28 cellular contexts compared by ENCODE assay signal in the genomic region with DNA sequence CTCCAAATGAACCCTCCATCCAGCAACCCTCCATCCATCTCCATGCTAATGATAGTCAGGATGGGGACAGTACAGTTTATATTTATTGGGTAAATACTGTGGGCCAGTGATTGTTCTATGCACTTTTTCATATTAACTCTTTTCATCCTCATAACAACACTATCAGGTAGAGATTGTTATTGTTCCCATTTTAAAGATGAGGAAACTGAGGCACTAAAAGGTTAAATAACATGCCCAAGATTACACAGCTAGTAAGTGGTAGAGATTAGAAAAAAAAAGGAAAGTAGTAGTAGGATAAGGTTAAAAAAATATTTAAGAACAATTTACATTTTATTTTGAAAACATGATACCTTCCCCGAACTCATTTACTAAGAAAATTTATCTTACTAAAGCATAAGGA. TPM values are rescaled to one million over a fixed set of nuclear protein-coding genes. Genes with fewer than 3 reads are reported as not detected.
"Had no signal": no experiment of that assay in that cellular context is flagged by ENCODE, and none has a peak within 500 bp of the region (broad histone marks: within the 10 kb centered on the region; RNA-seq: fewer than 3 reads in every experiment).

No MANE protein-coding gene starts in this region.

- H3K27me3 ChIP-seq: colonic mucosa, esophagus squamous epithelium, gastrocnemius medialis, heart right ventricle, left lung had no signal

- H3K4me1 ChIP-seq: gastrocnemius medialis had no signal

- H3K27me3 Mint-ChIP-seq: effector memory CD8-positive, alpha-beta T cell; naive thymus-derived CD4-positive, alpha-beta T cell had no signal

- H3K27ac ChIP-seq: colonic mucosa, epithelial cell of prostate, esophagus squamous epithelium, gastrocnemius medialis, heart right ventricle, left lung, lower lobe of right lung had no signal

- DNase-seq: colonic mucosa; cortex of kidney; effector CD8-positive, alpha-beta T cell; effector memory CD8-positive, alpha-beta T cell; erythroblast; esophagus squamous epithelium; foreskin fibroblast; gastrocnemius medialis; glutamatergic neuron; head of caudate nucleus; heart right ventricle; hippocampal formation; left cardiac atrium; left lung; left ventricle myocardium superior; lower lobe of right lung; mesendoderm; midbrain; naive thymus-derived CD4-positive, alpha-beta T cell had no signal

- ATAC-seq: effector memory CD8-positive, alpha-beta T cell; esophagus mucosa; gastrocnemius medialis; heart right ventricle; left cardiac atrium; left lung; left ventricle myocardium superior; lower lobe of right lung; naive thymus-derived CD4-positive, alpha-beta T cell had no signal

- H3K9me3 Mint-ChIP-seq: dendritic cell treated with granulocyte-macrophage colony-stimulating factor and Interleukin-4, amounts not matched to agents 40 ng/mL and 50 ng/mL, for 4 days; effector memory CD8-positive, alpha-beta T cell; endodermal cell had no signal

- H3K27ac Mint-ChIP-seq: effector memory CD8-positive, alpha-beta T cell; endodermal cell; naive thymus-derived CD4-positive, alpha-beta T cell had no signal

- H3K36me3 ChIP-seq: colonic mucosa, gastrocnemius medialis, heart right ventricle, left lung had no signal

- H3K4me3 Mint-ChIP-seq: dendritic cell treated with granulocyte-macrophage colony-stimulating factor and Interleukin-4, amounts not matched to agents 40 ng/mL and 50 ng/mL, for 4 days; effector memory CD8-positive, alpha-beta T cell; endodermal cell; naive thymus-derived CD4-positive, alpha-beta T cell had no signal

- H3K9me3 ChIP-seq: colonic mucosa, esophagus squamous epithelium, gastrocnemius medialis, heart right ventricle, left lung, lower lobe of right lung had no signal

- FAIRE-seq: endometrium, islet of Langerhans, keratinocyte had no signal

- H3K4me3 ChIP-seq: colonic mucosa, esophagus squamous epithelium, gastrocnemius medialis, heart right ventricle, left lung, lower lobe of right lung had no signal

RNA-seq across cellular contexts. Expression of gene RNF43, which starts 43.4 kb away (rescaled TPM):
- total RNA-seq: dermis microvascular lymphatic vessel endothelial cell, glomerular endothelial cell had no signal

RNA-seq across cellular contexts. Expression of gene TSPOAP1, which starts 45.3 kb away (rescaled TPM):
- total RNA-seq: dermis microvascular lymphatic vessel endothelial cell had no signal
